ENCODE assay signal across 19 cellular contexts in the genomic region with DNA sequence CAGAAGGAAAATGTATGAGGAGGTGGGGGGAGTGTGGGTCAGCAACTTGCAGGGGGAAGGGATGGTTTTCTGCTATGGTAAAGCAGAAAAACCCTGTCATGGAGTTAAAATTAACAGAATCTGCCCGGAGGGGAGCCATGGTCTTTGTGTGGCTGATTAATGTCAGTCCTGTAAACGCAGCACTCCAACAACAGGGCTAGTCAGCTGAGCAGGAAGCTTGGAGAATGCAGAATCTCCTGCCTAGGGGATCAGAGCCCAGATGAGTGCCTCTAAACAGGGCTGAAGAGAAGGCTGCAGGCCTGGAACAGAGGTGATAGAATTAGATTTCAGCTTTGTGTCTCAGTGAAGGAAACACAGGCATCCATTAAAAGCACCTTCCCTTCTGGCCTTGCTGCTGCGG.
A peak's percentile ranks its signal among the peaks of the same experiment; 100 is the strongest.
DNase-seq lines count a peak whose midpoint lies in the region; ATAC-seq and TF ChIP-seq lines count a peak whose summit lies in the region.
"Had no signal": no experiment of that assay in that cellular context is flagged by ENCODE, and none has a peak within 500 bp of the region (broad histone marks: within the 10 kb centered on the region; RNA-seq: fewer than 3 reads in every experiment).

No MANE protein-coding gene starts in this region.

- no peaks in the 10 kb centered on the region for H3K9me3 Mint-ChIP-seq in brain

- peaks cover 13% of the 10 kb centered on the region for H3K27me3 Mint-ChIP-seq in brain

- DNase-seq in NCI-H146 (lab: John Stamatoyannopoulos, UW) = peak; percentile 22
- DNase-seq in NCI-H146 treated with DMSO at 0.1 percent for 48 hours (lab: John Stamatoyannopoulos, UW; ENCODE audit: unreplicated experiment) = no peak
- peak; percentile 79 for DNase-seq in left kidney (ENCODE audit: low read depth, low spot score)
- DNase-seq in retina = peak; percentile 49
- no peak for DNase-seq in NCI-H2196 (lab: John Stamatoyannopoulos, UW; ENCODE audit: unreplicated experiment)
- no peak for DNase-seq in NCI-H2029 treated with DMSO at 0.1 percent for 48 hours (lab: John Stamatoyannopoulos, UW)
- DNase-seq: 8988T; activated CD4-positive, alpha-beta T cell treated with anti-CD3 and anti-CD28 coated beads for 4 hours; activated naive CD4-positive, alpha-beta T cell treated with anti-CD3 and anti-CD28 coated beads, Interleukin-2, amount 50 U/mL, for 16 hours; aorta; Caco-2; central memory CD4-positive, alpha-beta T cell; dorsolateral prefrontal cortex; gastrocnemius medialis; left colon; NCI-H1436 had no signal

- ATAC-seq in HG02623 (IDR thresholded peaks at IDR 0.05; ENCODE audit: unreplicated experiment) = no peak
- ATAC-seq: esophagus mucosa, gastrocnemius medialis, left colon had no signal

- H3K4me3 Mint-ChIP-seq in brain = peak overlapping the region; percentile 7 to 56 (median 32)

- no peak for TF ChIP-seq CTCF in brain (conservative IDR thresholded peaks at IDR 0.05)

- peaks cover 13% of the 10 kb centered on the region for H3K36me3 Mint-ChIP-seq in brain

- peak overlapping the region; percentile 59 to 97 (median 95) for H3K27ac Mint-ChIP-seq in brain

- H3K4me1 Mint-ChIP-seq in brain = peaks cover 56% of the 10 kb centered on the region

Comparison
In these comparisons a context has a peak if more than half of its experiments do, and no peak if none do; other contexts are left out.
1. DNase-seq: peak in NCI-H146 (single experiment), left kidney (single experiment) and retina (single experiment); none in NCI-H146 treated with DMSO at 0.1 percent for 48 hours (single experiment), NCI-H2196 (single experiment) and NCI-H2029 treated with DMSO at 0.1 percent for 48 hours (single experiment).